In the genomic region with DNA sequence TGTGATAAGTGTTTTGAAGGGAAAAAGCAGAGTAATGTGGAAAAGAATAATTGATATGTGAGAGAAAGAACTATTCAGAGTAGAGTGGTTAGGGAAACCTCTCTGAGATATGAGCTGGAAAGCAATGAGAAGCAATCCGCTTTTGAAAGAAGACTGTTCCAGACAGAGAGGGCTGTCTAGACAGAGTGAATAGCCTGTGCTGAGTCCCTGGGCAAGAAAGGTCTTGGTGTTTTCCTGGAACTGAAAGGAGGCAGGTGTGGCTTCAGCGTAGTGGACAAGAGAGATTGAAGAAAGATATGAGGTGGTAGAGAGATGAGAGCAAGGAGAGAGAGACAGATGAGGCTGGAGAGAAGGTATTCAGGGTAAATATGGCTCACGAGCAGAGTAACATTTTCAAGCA, we compare ENCODE assay signal across 29 cellular contexts.
"Had no signal": no experiment of that assay in that cellular context is flagged by ENCODE, and none has a peak within 500 bp of the region (broad histone marks: within the 10 kb centered on the region; RNA-seq: fewer than 3 reads in every experiment).

No MANE protein-coding gene starts in this region.

- H3K9me3 ChIP-seq: ascending aorta had no signal

- H3K4me1 Mint-ChIP-seq: activated naive CD4-positive, alpha-beta T cell treated with anti-CD3 and anti-CD28 coated beads, Interleukin-2, amount 50 U/mL, for 24 hours; activated naive CD8-positive, alpha-beta T cell treated with anti-CD3 and anti-CD28 coated beads, Interleukin-2, amount 10 ng/mL, durations not matched to agents 7 days and 5 days; brain; IgD-negative memory B cell had no signal

- H3K36me3 Mint-ChIP-seq: activated naive CD4-positive, alpha-beta T cell treated with anti-CD3 and anti-CD28 coated beads, Interleukin-2, amount 50 U/mL, for 24 hours; activated naive CD8-positive, alpha-beta T cell treated with anti-CD3 and anti-CD28 coated beads, Interleukin-2, amount 10 ng/mL, durations not matched to agents 7 days and 5 days; brain; IgD-negative memory B cell had no signal

- H3K9me3 Mint-ChIP-seq: activated naive CD4-positive, alpha-beta T cell treated with anti-CD3 and anti-CD28 coated beads, Interleukin-2, amount 50 U/mL, for 24 hours; activated naive CD8-positive, alpha-beta T cell treated with anti-CD3 and anti-CD28 coated beads, Interleukin-2, amount 10 ng/mL, durations not matched to agents 7 days and 5 days; brain; IgD-negative memory B cell had no signal

- H3K36me3 ChIP-seq: ascending aorta had no signal

- H3K4me1 ChIP-seq: ascending aorta had no signal

- H3K27me3 Mint-ChIP-seq: activated naive CD4-positive, alpha-beta T cell treated with anti-CD3 and anti-CD28 coated beads, Interleukin-2, amount 50 U/mL, for 24 hours; activated naive CD8-positive, alpha-beta T cell treated with anti-CD3 and anti-CD28 coated beads, Interleukin-2, amount 10 ng/mL, durations not matched to agents 7 days and 5 days; brain; IgD-negative memory B cell had no signal

- DNase-seq: activated CD4-positive, alpha-beta T cell treated with anti-CD3 and anti-CD28 coated beads for 1 hour; activated CD4-positive, alpha-beta T cell treated with anti-CD3 and anti-CD28 coated beads for 48 hours; activated CD4-positive, alpha-beta T cell treated with anti-CD3 and anti-CD28 coated beads, Interleukin-2, amount 50 U/mL, for 4 hours; activated CD4-positive, CD25-positive, alpha-beta regulatory T cell; activated CD8-positive, alpha-beta memory T cell treated with anti-CD3 and anti-CD28 coated beads, Interleukin-2, amount 50 U/mL, for 4 hours; activated effector memory CD4-positive, alpha-beta T cell treated with Interleukin-2 at 50 U/mL for 16 hours; activated naive CD4-positive, alpha-beta T cell; activated naive CD8-positive, alpha-beta T cell treated with anti-CD3 and anti-CD28 coated beads, Interleukin-2, amount 10 ng/mL, durations not matched to agents 7 days and 5 days; activated T-cell treated with anti-CD3 and anti-CD28 coated beads, Interleukin-2, amount 50 U/mL, for 48 hours; amygdala; caudate nucleus; KG1; NCI-H1092 treated with DMSO at 0.1 percent for 48 hours; NCI-H1417; NCI-H1930; NCI-H2081 treated with DMSO at 0.1 percent for 48 hours; NCI-H226; NCI-H524 treated with DMSO at 0.1 percent for 48 hours; PC-3; Right ventricle myocardium superior; SW 1271; T-helper 1 cell; T-helper 2 cell; T-helper 9 cell had no signal

- H3K27me3 ChIP-seq: ascending aorta had no signal

- H3K27ac Mint-ChIP-seq: activated naive CD4-positive, alpha-beta T cell treated with anti-CD3 and anti-CD28 coated beads, Interleukin-2, amount 50 U/mL, for 24 hours; activated naive CD8-positive, alpha-beta T cell treated with anti-CD3 and anti-CD28 coated beads, Interleukin-2, amount 10 ng/mL, durations not matched to agents 7 days and 5 days; brain; IgD-negative memory B cell had no signal

- H3K27ac ChIP-seq: ascending aorta, VCaP had no signal

- H3K4me3 ChIP-seq: ascending aorta had no signal

- H3K4me3 Mint-ChIP-seq: activated naive CD4-positive, alpha-beta T cell treated with anti-CD3 and anti-CD28 coated beads, Interleukin-2, amount 50 U/mL, for 24 hours; activated naive CD8-positive, alpha-beta T cell treated with anti-CD3 and anti-CD28 coated beads, Interleukin-2, amount 10 ng/mL, durations not matched to agents 7 days and 5 days; brain; IgD-negative memory B cell had no signal
